ENCODE assay signal across 15 cellular contexts in genomic region chr5:138985256-138985655, GRCh38.
A peak's percentile ranks its signal among the peaks of the same experiment; 100 is the strongest.
DNase-seq lines count a peak whose midpoint lies in the region; ATAC-seq and TF ChIP-seq lines count a peak whose summit lies in the region.
"Had no signal": no experiment of that assay in that cellular context is flagged by ENCODE, and none has a peak within 500 bp of the region (broad histone marks: within the 10 kb centered on the region; RNA-seq: fewer than 3 reads in every experiment).

No MANE protein-coding gene starts in this region.

- no peak overlapping the region for H3K27ac ChIP-seq in foreskin keratinocyte
- peak overlapping the region; percentile 59 to 78 for H3K27ac ChIP-seq in thoracic aorta
- H3K27ac ChIP-seq: C4-2B, SJCRH30 had no signal

- ATAC-seq in HG02610 (IDR thresholded peaks at IDR 0.05; ENCODE audit: unreplicated experiment) (peak; percentile 47), foreskin keratinocyte (peak; percentile 31), thoracic aorta (ENCODE audit: insufficient number of reproducible peaks, low FRiP score, low read depth) (no peak), HG03135 (IDR thresholded peaks at IDR 0.05; ENCODE audit: unreplicated experiment) (no peak), HG02759 (IDR thresholded peaks at IDR 0.05; ENCODE audit: unreplicated experiment) (no peak)
- ATAC-seq: GM12878; stimulated activated effector memory CD8-positive, alpha-beta T cell treated with anti-CD3 and anti-CD28 coated beads, Interleukin-12 subunit alpha, Interleukin-12 subunit beta, amount 100 ng/mL, for 72 hours had no signal

- no peaks in the 10 kb centered on the region for H3K4me1 ChIP-seq in foreskin keratinocyte
- H3K4me1 ChIP-seq in thoracic aorta (ENCODE audit: control insufficient read depth in 1 of 2, low read depth in 2 of 2) = peaks cover 11 to 39% of the 10 kb centered on the region in 2 donors
- H3K4me1 ChIP-seq: HAP-1, SJCRH30 had no signal

- H3K27me3 ChIP-seq in foreskin keratinocyte (no peaks in the 10 kb centered on the region), thoracic aorta (replicated peaks; ENCODE audit: insufficient read depth) (no peaks in the 10 kb centered on the region)
- H3K27me3 ChIP-seq: SJCRH30 had no signal

- no peaks in the 10 kb centered on the region for H3K9me3 ChIP-seq in thoracic aorta
- H3K9me3 ChIP-seq: HAP-1, SJCRH30 had no signal

- H3K36me3 ChIP-seq in thoracic aorta = no peaks in the 10 kb centered on the region
- H3K36me3 ChIP-seq: HAP-1, SJCRH30 had no signal

- peak; percentile 38 for DNase-seq in amniotic epithelial cell (ENCODE audit: low read depth)
- DNase-seq in foreskin keratinocyte = peak; percentile 12 to 27
- no peak for DNase-seq in thoracic aorta (ENCODE audit: low spot score)
- no peak for DNase-seq in SK-N-DZ (ENCODE audit: low spot score)
- DNase-seq: activated effector memory CD4-positive, alpha-beta T cell treated with anti-CD3 and anti-CD28 coated beads, Interleukin-2, amount 50 U/mL, for 16 hours; KBM-7; NCI-H1417; SJCRH30 had no signal

- TF ChIP-seq CTCF in foreskin keratinocyte (conservative IDR thresholded peaks at IDR 0.05) (no peak), thoracic aorta (IDR thresholded peaks at IDR 0.05) (no peak)

- peak overlapping the region; percentile 29 for H3K4me3 ChIP-seq in thoracic aorta
- H3K4me3 ChIP-seq: GM12878, HAP-1, SJCRH30 had no signal

Comparison
In these comparisons a context has a peak if more than half of its experiments do, and no peak if none do; other contexts are left out.
1. ATAC-seq: peak in HG02610 (single experiment) and foreskin keratinocyte (single experiment); none in thoracic aorta (single experiment), HG03135 (single experiment) and HG02759 (single experiment).
2. DNase-seq: peak in amniotic epithelial cell (single experiment) and foreskin keratinocyte (2 of 2); none in thoracic aorta (single experiment) and SK-N-DZ (single experiment).